Comparison of ENCODE assay signal across 6 cellular contexts in the genomic region with DNA sequence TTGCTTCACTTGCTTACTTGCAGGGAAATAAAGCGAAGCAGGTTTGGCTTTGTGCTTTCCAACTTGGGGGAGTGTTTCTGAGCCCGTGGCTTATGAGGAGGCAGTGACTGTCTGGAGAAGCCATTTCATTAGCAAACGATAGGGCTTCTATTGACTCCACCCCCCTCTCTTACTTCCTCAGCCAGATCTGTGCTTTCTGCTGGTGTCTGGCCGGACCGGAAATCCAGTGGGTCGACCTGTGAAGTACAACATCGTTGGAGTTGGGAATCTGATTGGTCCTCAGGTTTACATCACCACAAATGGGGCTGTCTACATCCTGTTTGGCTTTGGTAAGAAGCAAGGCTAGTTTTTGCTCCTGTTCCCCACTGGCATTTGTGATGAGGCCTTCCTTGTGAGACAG. TPM values are rescaled to one million over a fixed set of nuclear protein-coding genes. Genes with fewer than 3 reads are reported as not detected.
"Had no signal": no experiment of that assay in that cellular context is flagged by ENCODE, and none has a peak within 500 bp of the region (broad histone marks: within the 10 kb centered on the region; RNA-seq: fewer than 3 reads in every experiment).

No MANE protein-coding gene starts in this region.

- H3K4me1 Mint-ChIP-seq: IgD-negative memory B cell had no signal

- ATAC-seq: GM23338, HepG2 had no signal

- H3K4me3 Mint-ChIP-seq: GM23338, H9, IgD-negative memory B cell had no signal

- H3K27me3 Mint-ChIP-seq: IgD-negative memory B cell had no signal

- DNase-seq: H9, HCEC 1CT had no signal

- H3K27ac Mint-ChIP-seq: GM23338 had no signal

- H3K9me3 Mint-ChIP-seq: GM23338, H9, IgD-negative memory B cell had no signal

RNA-seq across cellular contexts. Expression of gene GSG1, which starts 37.0 kb away (rescaled TPM):
- total RNA-seq: HepG2, HT1080 had no signal
- polyA plus RNA-seq: HepG2, IgD-negative memory B cell had no signal
